20 cellular contexts compared by ENCODE assay signal in the genomic region with DNA sequence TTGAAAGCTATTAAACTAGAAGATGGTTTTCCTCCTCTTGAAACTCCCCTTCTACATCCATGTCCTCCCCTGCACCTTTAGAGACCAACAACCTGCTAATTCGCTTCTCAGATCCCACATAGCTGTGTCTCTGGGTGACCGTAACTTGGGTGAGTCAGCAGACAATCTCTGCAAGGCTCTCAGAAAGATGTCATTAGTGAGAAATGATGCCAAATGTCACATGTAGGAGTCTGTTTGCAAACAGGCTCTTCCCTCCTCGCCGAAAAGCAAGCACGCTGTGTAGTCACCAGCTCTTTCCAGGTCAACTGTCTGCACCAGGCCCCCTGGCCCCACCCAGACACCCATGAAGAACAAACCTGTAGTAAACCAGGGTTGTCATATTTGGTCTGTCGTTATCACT.
DNase-seq lines count a peak whose midpoint lies in the region; ATAC-seq, FAIRE-seq and TF ChIP-seq lines count a peak whose summit lies in the region.
"Had no signal": no experiment of that assay in that cellular context is flagged by ENCODE, and none has a peak within 500 bp of the region (broad histone marks: within the 10 kb centered on the region; RNA-seq: fewer than 3 reads in every experiment).

No MANE protein-coding gene starts in this region.

- H3K27me3 Mint-ChIP-seq in mesothelial cell of epicardium (ENCODE audit: low read depth), result no peaks in the 10 kb centered on the region

- no peak overlapping the region for H3K4me3 Mint-ChIP-seq in mesothelial cell of epicardium
- H3K4me3 Mint-ChIP-seq: activated naive CD4-positive, alpha-beta T cell treated with anti-CD3 and anti-CD28 coated beads for 36 hours; CD4-positive, CD25-positive, alpha-beta regulatory T cell; central memory CD8-positive, alpha-beta T cell; natural killer cell had no signal

- TF ChIP-seq CTCF in AG10803 (conservative IDR thresholded peaks at IDR 0.05; ENCODE audit: low read length) (no peak), mesothelial cell of epicardium (IDR thresholded peaks at IDR 0.05; ENCODE audit: unreplicated experiment) (no peak)

- no peaks in the 10 kb centered on the region for H3K9me3 Mint-ChIP-seq in mesothelial cell of epicardium
- H3K9me3 Mint-ChIP-seq: activated naive CD4-positive, alpha-beta T cell treated with anti-CD3 and anti-CD28 coated beads for 36 hours; CD4-positive, CD25-positive, alpha-beta regulatory T cell; central memory CD8-positive, alpha-beta T cell; natural killer cell had no signal

- DNase-seq in AG10803 (ENCODE audit: low read depth) (peak; percentile 54), H4 (ENCODE audit: low spot score) (peak; percentile 27), kidney tubule cell (ENCODE audit: low spot score) (peak; percentile 49), SIG-M5 treated with dmso at 0.1 percent for 504 hours (lab: John Stamatoyannopoulos, UW; ENCODE audit: unreplicated experiment) (no peak), mesothelial cell of epicardium (ENCODE audit: low spot score in 2 of 2, unreplicated experiment in 2 of 2) (no peak)
- DNase-seq: activated CD4-positive, alpha-beta T cell treated with anti-CD3 and anti-CD28 coated beads for 4 hours; activated naive CD4-positive, alpha-beta T cell treated with anti-CD3 and anti-CD28 coated beads for 36 hours; activated T-cell treated with anti-CD3 and anti-CD28 coated beads, Interleukin-2, amount 50 U/mL, for 48 hours; CD4-positive, CD25-positive, alpha-beta regulatory T cell; GDM1; MV-4-11; natural killer cell; NCI-H187 treated with DMSO at 0.1 percent for 48 hours; NCI-H446; SIG-M5; uterus had no signal

- H3K27ac Mint-ChIP-seq in mesothelial cell of epicardium, result no peak overlapping the region
- H3K27ac Mint-ChIP-seq: activated naive CD4-positive, alpha-beta T cell treated with anti-CD3 and anti-CD28 coated beads for 36 hours; CD4-positive, CD25-positive, alpha-beta regulatory T cell; natural killer cell had no signal

- no peaks in the 10 kb centered on the region for H3K36me3 Mint-ChIP-seq in mesothelial cell of epicardium
- H3K36me3 Mint-ChIP-seq: CD4-positive, CD25-positive, alpha-beta regulatory T cell; natural killer cell had no signal

- no peak overlapping the region for H3K4me3 ChIP-seq in AG10803 (ENCODE audit: low read length)
- H3K4me3 ChIP-seq: uterus had no signal

- FAIRE-seq in endometrium (lab: Jason Lieb, UNC), result peak; percentile 89

- ATAC-seq in HG03097 (IDR thresholded peaks at IDR 0.05; ENCODE audit: low FRiP score, unreplicated experiment) (no peak), GM19467 (IDR thresholded peaks at IDR 0.05; ENCODE audit: unreplicated experiment) (no peak)
- ATAC-seq: natural killer cell had no signal

- H3K4me1 Mint-ChIP-seq in mesothelial cell of epicardium, result peaks cover 72% of the 10 kb centered on the region
- H3K4me1 Mint-ChIP-seq: CD4-positive, CD25-positive, alpha-beta regulatory T cell; central memory CD8-positive, alpha-beta T cell; natural killer cell had no signal

Comparison
In these comparisons a context has a peak if more than half of its experiments do, and no peak if none do; other contexts are left out.
1. DNase-seq: peak in AG10803 (single experiment), H4 (single experiment) and kidney tubule cell (single experiment); none in SIG-M5 treated with dmso at 0.1 percent for 504 hours (single experiment) and mesothelial cell of epicardium (0 of 2).